In genomic region chr15:31325976-31326728, GRCh38 we compare ENCODE assay signal across 1 cellular context.
TF ChIP-seq lines count a peak whose summit lies in the region.

No MANE protein-coding gene starts in this region.

TF ChIP-seq in HEK293, 187 proteins besides CTCF, POLR2A, EP300 and RAD21 (continued from another document and continues in another):
- TF ChIP-seq ZNF354C (tag by site-specific recombination; IDR thresholded peaks at IDR 0.05; ENCODE audit: borderline replicate concordance, low read depth), result no peak
- TF ChIP-seq YY2 (tag by site-specific recombination; IDR thresholded peaks at IDR 0.05), result no peak
- no peak; the same call in 1 of the 2 replicates for TF ChIP-seq ZNF335 (tag by site-specific recombination; conservative IDR thresholded peaks at IDR 0.05)
- TF ChIP-seq ZNF341 (tag by site-specific recombination; IDR thresholded peaks at IDR 0.05; ENCODE audit: low read depth), result peak; percentile 79
- no peak for TF ChIP-seq ZFP41 (tag by site-specific recombination; IDR thresholded peaks at IDR 0.05; ENCODE audit: borderline replicate concordance)
- TF ChIP-seq PATZ1 (tag by site-specific recombination; IDR thresholded peaks at IDR 0.05), result peak; percentile 77
- no peak for TF ChIP-seq ZNF544 (tag by site-specific recombination; IDR thresholded peaks at IDR 0.05)
- TF ChIP-seq GFI1B (tag by site-specific recombination; IDR thresholded peaks at IDR 0.05), result no peak
- no peak for TF ChIP-seq ZNF658 (tag by site-specific recombination; IDR thresholded peaks at IDR 0.05)
- no peak for TF ChIP-seq ZNF707 (tag by site-specific recombination; IDR thresholded peaks at IDR 0.05)
- no peak for TF ChIP-seq ZNF792 (tag by site-specific recombination; IDR thresholded peaks at IDR 0.05)
- TF ChIP-seq KLF9 (tag by site-specific recombination; IDR thresholded peaks at IDR 0.05; ENCODE audit: low read depth), result peak; percentile 99
- TF ChIP-seq, protein P1, sequence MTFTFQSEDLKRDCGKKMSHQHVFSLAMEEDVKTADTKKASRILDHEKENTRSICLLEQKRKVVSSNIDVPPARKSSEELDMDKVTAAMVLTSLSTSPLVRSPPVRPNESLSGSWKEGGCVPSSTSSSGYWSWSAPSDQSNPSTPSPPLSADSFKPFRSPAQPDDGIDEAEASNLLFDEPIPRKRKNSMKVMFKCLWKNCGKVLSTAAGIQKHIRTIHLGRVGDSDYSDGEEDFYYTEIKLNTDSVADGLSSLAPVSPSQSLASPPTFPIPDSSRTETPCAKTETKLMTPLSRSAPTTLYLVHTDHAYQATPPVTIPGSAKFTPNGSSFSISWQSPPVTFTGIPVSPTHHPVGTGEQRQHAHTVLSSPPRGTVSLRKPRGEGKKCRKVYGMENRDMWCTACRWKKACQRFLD (tag by site-specific recombination; IDR thresholded peaks at IDR 0.05), result no peak
- no peak for TF ChIP-seq ZNF670 (tag by site-specific recombination; IDR thresholded peaks at IDR 0.05; ENCODE audit: low read depth)
- no peak for TF ChIP-seq ZNF626 (tag by site-specific recombination; IDR thresholded peaks at IDR 0.05)
- no peak for TF ChIP-seq ZNF585B (tag by site-specific recombination; IDR thresholded peaks at IDR 0.05)
- TF ChIP-seq ZNF175 (tag by site-specific recombination; IDR thresholded peaks at IDR 0.05), result no peak
- TF ChIP-seq, protein P2, sequence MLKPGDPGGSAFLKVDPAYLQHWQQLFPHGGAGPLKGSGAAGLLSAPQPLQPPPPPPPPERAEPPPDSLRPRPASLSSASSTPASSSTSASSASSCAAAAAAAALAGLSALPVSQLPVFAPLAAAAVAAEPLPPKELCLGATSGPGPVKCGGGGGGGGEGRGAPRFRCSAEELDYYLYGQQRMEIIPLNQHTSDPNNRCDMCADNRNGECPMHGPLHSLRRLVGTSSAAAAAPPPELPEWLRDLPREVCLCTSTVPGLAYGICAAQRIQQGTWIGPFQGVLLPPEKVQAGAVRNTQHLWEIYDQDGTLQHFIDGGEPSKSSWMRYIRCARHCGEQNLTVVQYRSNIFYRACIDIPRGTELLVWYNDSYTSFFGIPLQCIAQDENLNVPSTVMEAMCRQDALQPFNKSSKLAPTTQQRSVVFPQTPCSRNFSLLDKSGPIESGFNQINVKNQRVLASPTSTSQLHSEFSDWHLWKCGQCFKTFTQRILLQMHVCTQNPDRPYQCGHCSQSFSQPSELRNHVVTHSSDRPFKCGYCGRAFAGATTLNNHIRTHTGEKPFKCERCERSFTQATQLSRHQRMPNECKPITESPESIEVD (tag by site-specific recombination; IDR thresholded peaks at IDR 0.05), result no peak
- TF ChIP-seq ZNF664 (tag by site-specific recombination; IDR thresholded peaks at IDR 0.05), result no peak
- TF ChIP-seq OVOL3 (tag by site-specific recombination; IDR thresholded peaks at IDR 0.05), result no peak
- no peak for TF ChIP-seq ZNF791 (tag by site-specific recombination; IDR thresholded peaks at IDR 0.05)
- TF ChIP-seq ZNF639 (tag by site-specific recombination; IDR thresholded peaks at IDR 0.05), result no peak
- no peak for TF ChIP-seq PRDM2 (tag by site-specific recombination; IDR thresholded peaks at IDR 0.05; ENCODE audit: borderline replicate concordance)
- no peak for TF ChIP-seq ZNF513 (tag by site-specific recombination; IDR thresholded peaks at IDR 0.05)
- peak; percentile 70; the same call in 1 of the 2 replicates for TF ChIP-seq ZNF610 (tag by site-specific recombination; IDR thresholded peaks at IDR 0.05; ENCODE audit: borderline replicate concordance)
- TF ChIP-seq SCRT2 (tag by site-specific recombination; IDR thresholded peaks at IDR 0.05), result no peak
- TF ChIP-seq ZNF248 (tag by site-specific recombination; IDR thresholded peaks at IDR 0.05), result no peak
- no peak for TF ChIP-seq GLI4 (tag by site-specific recombination; IDR thresholded peaks at IDR 0.05)
- TF ChIP-seq, protein P3, sequence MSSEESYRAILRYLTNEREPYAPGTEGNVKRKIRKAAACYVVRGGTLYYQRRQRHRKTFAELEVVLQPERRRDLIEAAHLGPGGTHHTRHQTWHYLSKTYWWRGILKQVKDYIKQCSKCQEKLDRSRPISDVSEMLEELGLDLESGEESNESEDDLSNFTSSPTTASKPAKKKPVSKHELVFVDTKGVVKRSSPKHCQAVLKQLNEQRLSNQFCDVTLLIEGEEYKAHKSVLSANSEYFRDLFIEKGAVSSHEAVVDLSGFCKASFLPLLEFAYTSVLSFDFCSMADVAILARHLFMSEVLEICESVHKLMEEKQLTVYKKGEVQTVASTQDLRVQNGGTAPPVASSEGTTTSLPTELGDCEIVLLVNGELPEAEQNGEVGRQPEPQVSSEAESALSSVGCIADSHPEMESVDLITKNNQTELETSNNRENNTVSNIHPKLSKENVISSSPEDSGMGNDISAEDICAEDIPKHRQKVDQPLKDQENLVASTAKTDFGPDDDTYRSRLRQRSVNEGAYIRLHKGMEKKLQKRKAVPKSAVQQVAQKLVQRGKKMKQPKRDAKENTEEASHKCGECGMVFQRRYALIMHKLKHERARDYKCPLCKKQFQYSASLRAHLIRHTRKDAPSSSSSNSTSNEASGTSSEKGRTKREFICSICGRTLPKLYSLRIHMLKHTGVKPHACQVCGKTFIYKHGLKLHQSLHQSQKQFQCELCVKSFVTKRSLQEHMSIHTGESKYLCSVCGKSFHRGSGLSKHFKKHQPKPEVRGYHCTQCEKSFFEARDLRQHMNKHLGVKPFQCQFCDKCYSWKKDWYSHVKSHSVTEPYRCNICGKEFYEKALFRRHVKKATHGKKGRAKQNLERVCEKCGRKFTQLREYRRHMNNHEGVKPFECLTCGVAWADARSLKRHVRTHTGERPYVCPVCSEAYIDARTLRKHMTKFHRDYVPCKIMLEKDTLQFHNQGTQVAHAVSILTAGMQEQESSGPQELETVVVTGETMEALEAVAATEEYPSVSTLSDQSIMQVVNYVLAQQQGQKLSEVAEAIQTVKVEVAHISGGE (tag by site-specific recombination; conservative IDR thresholded peaks at IDR 0.05; ENCODE audit: low read depth), result peak; percentile 42
- no peak for TF ChIP-seq ZNF423 (tag by site-specific recombination; IDR thresholded peaks at IDR 0.05)
- TF ChIP-seq ZFP3 (tag by site-specific recombination; IDR thresholded peaks at IDR 0.05; ENCODE audit: low read depth), result no peak
- TF ChIP-seq, protein P4, sequence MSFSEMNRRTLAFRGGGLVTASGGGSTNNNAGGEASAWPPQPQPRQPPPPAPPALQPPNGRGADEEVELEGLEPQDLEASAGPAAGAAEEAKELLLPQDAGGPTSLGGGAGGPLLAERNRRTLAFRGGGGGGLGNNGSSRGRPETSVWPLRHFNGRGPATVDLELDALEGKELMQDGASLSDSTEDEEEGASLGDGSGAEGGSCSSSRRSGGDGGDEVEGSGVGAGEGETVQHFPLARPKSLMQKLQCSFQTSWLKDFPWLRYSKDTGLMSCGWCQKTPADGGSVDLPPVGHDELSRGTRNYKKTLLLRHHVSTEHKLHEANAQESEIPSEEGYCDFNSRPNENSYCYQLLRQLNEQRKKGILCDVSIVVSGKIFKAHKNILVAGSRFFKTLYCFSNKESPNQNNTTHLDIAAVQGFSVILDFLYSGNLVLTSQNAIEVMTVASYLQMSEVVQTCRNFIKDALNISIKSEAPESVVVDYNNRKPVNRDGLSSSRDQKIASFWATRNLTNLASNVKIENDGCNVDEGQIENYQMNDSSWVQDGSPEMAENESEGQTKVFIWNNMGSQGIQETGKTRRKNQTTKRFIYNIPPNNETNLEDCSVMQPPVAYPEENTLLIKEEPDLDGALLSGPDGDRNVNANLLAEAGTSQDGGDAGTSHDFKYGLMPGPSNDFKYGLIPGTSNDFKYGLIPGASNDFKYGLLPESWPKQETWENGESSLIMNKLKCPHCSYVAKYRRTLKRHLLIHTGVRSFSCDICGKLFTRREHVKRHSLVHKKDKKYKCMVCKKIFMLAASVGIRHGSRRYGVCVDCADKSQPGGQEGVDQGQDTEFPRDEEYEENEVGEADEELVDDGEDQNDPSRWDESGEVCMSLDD (tag by site-specific recombination; IDR thresholded peaks at IDR 0.05), result no peak
- 0 out of 2 replicates have a peak, but pooled peaks have one; percentile 1 for TF ChIP-seq ZNF223 (tag by site-specific recombination; IDR thresholded peaks at IDR 0.05)
- 0 out of 2 replicates have a peak, but pooled peaks have one; percentile 14 for TF ChIP-seq ZNF843 (tag by site-specific recombination; IDR thresholded peaks at IDR 0.05)
- TF ChIP-seq ELK4 (IDR thresholded peaks at IDR 0.05; ENCODE audit: borderline replicate concordance, low read depth, low read length), result no peak
- no peak for TF ChIP-seq ZNF426 (tag by site-specific recombination; IDR thresholded peaks at IDR 0.05)
- no peak for TF ChIP-seq ZSCAN30 (tag by site-specific recombination; IDR thresholded peaks at IDR 0.05)
- TF ChIP-seq HOXC10 (CRISPR knock-in tag; IDR thresholded peaks at IDR 0.05), result no peak
- TF ChIP-seq ZNF202 (tag by site-specific recombination; IDR thresholded peaks at IDR 0.05; ENCODE audit: borderline replicate concordance), result no peak
- no peak for TF ChIP-seq ZNF521 (tag by site-specific recombination; IDR thresholded peaks at IDR 0.05)
- peak; percentile 80; the same call in 1 of the 2 replicates for TF ChIP-seq KLF16 (tag by site-specific recombination; IDR thresholded peaks at IDR 0.05)
